In genomic region chr5:53475320-53475719, GRCh38 we compare ENCODE assay signal across 9 cellular contexts.
"Had no signal": no experiment of that assay in that cellular context is flagged by ENCODE, and none has a peak within 500 bp of the region (broad histone marks: within the 10 kb centered on the region; RNA-seq: fewer than 3 reads in every experiment).

No MANE protein-coding gene starts in this region.

- FAIRE-seq: H1, H54 had no signal

- H3K9me3 Mint-ChIP-seq: GM23338, H9 had no signal

- H3K9ac ChIP-seq: KMS-11 had no signal

- H3K27ac ChIP-seq: HL-60, KMS-11 had no signal

- H3K4me2 ChIP-seq: GM23338, KMS-11 had no signal

- H2AFZ ChIP-seq: GM23338 had no signal

- H3K4me3 ChIP-seq: GM23338 had no signal

- H3K27ac Mint-ChIP-seq: GM23338, H9 had no signal

- H3K4me3 Mint-ChIP-seq: GM23338, H9 had no signal

- ATAC-seq: GM23338 had no signal

- DNase-seq: H9, HCEC 1CT, IMR-90, KBM-7 had no signal
